Comparison of ENCODE assay signal across 30 cellular contexts in genomic region chr11:32196137-32196536, GRCh38.
DNase-seq lines count a peak whose midpoint lies in the region; ATAC-seq, FAIRE-seq and TF ChIP-seq lines count a peak whose summit lies in the region.
"Had no signal": no experiment of that assay in that cellular context is flagged by ENCODE, and none has a peak within 500 bp of the region (broad histone marks: within the 10 kb centered on the region; RNA-seq: fewer than 3 reads in every experiment).

No MANE protein-coding gene starts in this region.

- H3K4ac ChIP-seq in mesendoderm (ENCODE audit: low read depth, low read length): no peak overlapping the region

- no peak overlapping the region for H3K23ac ChIP-seq in mesendoderm (ENCODE audit: low read length)

- no peak overlapping the region for H2AK5ac ChIP-seq in mesendoderm (ENCODE audit: low read length)

- no peak for TF ChIP-seq POLR2A in HepG2 (IDR thresholded peaks at IDR 0.05; ENCODE audit: insufficient read depth in 1 of 2, low read depth in 2 of 2, low read length in 2 of 2)
- TF ChIP-seq POLR2A in right lobe of liver (IDR thresholded peaks at IDR 0.05): no peak
- TF ChIP-seq POLR2A in A549 (IDR thresholded peaks at IDR 0.05; ENCODE audit: low read length): no peak

- TF ChIP-seq RAD21 in HepG2 (CRISPR knock-in tag; IDR thresholded peaks at IDR 0.05) (no peak), A549 (conservative IDR thresholded peaks at IDR 0.05 in 1 of 2, IDR thresholded peaks at IDR 0.05 in 1 of 2) (no peak)

- H3K9me3 ChIP-seq in HepG2 (ENCODE audit: low read length) (no peaks in the 10 kb centered on the region), right lobe of liver (no peaks in the 10 kb centered on the region), A549 (no peaks in the 10 kb centered on the region)
- H3K9me3 ChIP-seq: BE2C; BLaER1; BLaER1 treated with 17β-estradiol and CSF1 and Interleukin-3, amounts not matched to agents 10 nM and 100 nM; Caco-2 had no signal

- H3K27ac ChIP-seq in HepG2 (ENCODE audit: extremely low read length, insufficient read depth, low read length) (no peak overlapping the region), right lobe of liver (no peak overlapping the region), A549 (no peak overlapping the region), mesendoderm (ENCODE audit: low read depth, low read length) (no peak overlapping the region)
- H3K27ac ChIP-seq: 22Rv1; BLaER1; BLaER1 treated with 17β-estradiol and CSF1 and Interleukin-3, amounts not matched to agents 10 nM and 100 nM; C4-2B had no signal

- H3K27me3 ChIP-seq in HepG2 (ENCODE audit: control insufficient read depth in 1 of 2, insufficient read depth in 2 of 2, low read length in 2 of 2): peaks cover 0 to 5% of the 10 kb centered on the region in 2 experiments; a peak in 3 of 5 replicates
- no peaks in the 10 kb centered on the region for H3K27me3 ChIP-seq in right lobe of liver
- H3K27me3 ChIP-seq in mesendoderm (ENCODE audit: insufficient read depth, low read length, poor library complexity): no peaks in the 10 kb centered on the region
- H3K27me3 ChIP-seq: BE2C; BLaER1; BLaER1 treated with 17β-estradiol and CSF1 and Interleukin-3, amounts not matched to agents 10 nM and 100 nM had no signal

- CTCF ChIA-PET in HepG2 (lab: Yijun Ruan, JAX; ENCODE audit: low intra/inter-chr PET ratio, low total read pairs) (no interaction called here), A549 (lab: Yijun Ruan, JAX) (no interaction called here)

- H4K8ac ChIP-seq in mesendoderm (ENCODE audit: low read depth, low read length): no peak overlapping the region

- H3K4me1 ChIP-seq in HepG2 (ENCODE audit: insufficient read depth, low read length) (no peaks in the 10 kb centered on the region), right lobe of liver (no peaks in the 10 kb centered on the region), A549 (no peaks in the 10 kb centered on the region), mesendoderm (ENCODE audit: control insufficient read depth, low read depth, low read length) (no peaks in the 10 kb centered on the region)
- H3K4me1 ChIP-seq: BE2C, Caco-2 had no signal

- no peak overlapping the region for H2BK120ac ChIP-seq in mesendoderm (ENCODE audit: low read depth, low read length)

- no peak overlapping the region for H3K4me2 ChIP-seq in HepG2 (ENCODE audit: low read depth, low read length)
- no peak overlapping the region for H3K4me2 ChIP-seq in A549
- H3K4me2 ChIP-seq in mesendoderm (ENCODE audit: low read length): no peak overlapping the region
- H3K4me2 ChIP-seq: BLaER1; BLaER1 treated with 17β-estradiol and CSF1 and Interleukin-3, amounts not matched to agents 10 nM and 100 nM had no signal

- no peak overlapping the region for H3K56ac ChIP-seq in mesendoderm (ENCODE audit: low read length)

- H4K20me1 ChIP-seq in HepG2 (ENCODE audit: insufficient read depth, low read length): no peaks in the 10 kb centered on the region; the same call in 1 of the 2 replicates
- H4K20me1 ChIP-seq: BLaER1; BLaER1 treated with 17β-estradiol and CSF1 and Interleukin-3, amounts not matched to agents 10 nM and 100 nM had no signal

- POLR2A ChIA-PET in HepG2 (lab: Yijun Ruan, JAX): no interaction called here
- POLR2A ChIA-PET in A549 (lab: Yijun Ruan, JAX): no interaction called here

- no peak overlapping the region for H2BK15ac ChIP-seq in mesendoderm (replicated peaks; ENCODE audit: low read depth)

- FAIRE-seq in HepG2 (lab: Jason Lieb, UNC) (no peak), A549 (lab: Jason Lieb, UNC) (no peak)
- FAIRE-seq: A204.1, D721Med had no signal

- no peak overlapping the region for H3K4me3 ChIP-seq in HepG2 (replicated peaks in 1 of 3; ENCODE audit: insufficient read depth in 1 of 3, low read depth in 2 of 3, low read length in 3 of 3)
- H3K4me3 ChIP-seq in right lobe of liver: no peak overlapping the region
- no peak overlapping the region for H3K4me3 ChIP-seq in A549
- no peak overlapping the region for H3K4me3 ChIP-seq in mesendoderm (ENCODE audit: low read length)
- H3K4me3 ChIP-seq: BLaER1; BLaER1 treated with 17β-estradiol and CSF1 and Interleukin-3, amounts not matched to agents 10 nM and 100 nM had no signal

- no peaks in the 10 kb centered on the region for H3K79me1 ChIP-seq in mesendoderm (ENCODE audit: low read length)

- H4K5ac ChIP-seq in mesendoderm (ENCODE audit: low read length): no peak overlapping the region

- no peaks in the 10 kb centered on the region for H3K79me2 ChIP-seq in HepG2 (ENCODE audit: insufficient read depth, low read length)
- H3K79me2 ChIP-seq in mesendoderm (ENCODE audit: control insufficient read depth, insufficient read depth, low read length): no peaks in the 10 kb centered on the region

- H2AFZ ChIP-seq in HepG2 (ENCODE audit: low read length): no peak overlapping the region

- intact Hi-C loops in HepG2 (cut with micrococcal nuclease; ENCODE audit: unreplicated experiment): no loop called here
- intact Hi-C loops in right lobe of liver (cut with DNase I): no loop called here

- no peaks in the 10 kb centered on the region; a peak in 1 of 5 replicates for H3K36me3 ChIP-seq in HepG2 (replicated peaks in 1 of 2; ENCODE audit: control insufficient read depth in 1 of 2, insufficient read depth in 2 of 2, low read length in 2 of 2)
- no peaks in the 10 kb centered on the region for H3K36me3 ChIP-seq in right lobe of liver
- no peaks in the 10 kb centered on the region for H3K36me3 ChIP-seq in mesendoderm (ENCODE audit: control insufficient read depth, insufficient read depth, low read length)
- H3K36me3 ChIP-seq: BE2C; BLaER1; BLaER1 treated with 17β-estradiol and CSF1 and Interleukin-3, amounts not matched to agents 10 nM and 100 nM had no signal

- no peak for ATAC-seq in HepG2
- ATAC-seq in right lobe of liver: no peak
- no peak for ATAC-seq in A549
- ATAC-seq: CD8-positive, alpha-beta T cell had no signal

- H2BK5ac ChIP-seq in mesendoderm (ENCODE audit: low read length): no peak overlapping the region

- H3K9ac ChIP-seq in HepG2 (ENCODE audit: insufficient read depth, low read depth, low read length) (no peak overlapping the region), mesendoderm (ENCODE audit: low read length) (no peak overlapping the region)
- H3K9ac ChIP-seq: BLaER1; BLaER1 treated with 17β-estradiol and CSF1 and Interleukin-3, amounts not matched to agents 10 nM and 100 nM had no signal

- no peak for TF ChIP-seq EP300 in HepG2 (IDR thresholded peaks at IDR 0.05; ENCODE audit: low read depth in 2 of 2, low read length in 2 of 2)
- TF ChIP-seq EP300 in HepG2 (CRISPR knock-in tag; IDR thresholded peaks at IDR 0.05; ENCODE audit: borderline replicate concordance): no peak
- no peak for TF ChIP-seq EP300 in A549 (IDR thresholded peaks at IDR 0.05)

- WGBS in HepG2 (ENCODE audit: low lambda C conversion rate): 0% methylated on average over 1 of the region's 1 CpG
- WGBS in right lobe of liver (ENCODE audit: insufficient coverage, low coverage, low lambda C conversion rate, missing lambda C conversion rate): 25% methylated on average over 1 of the region's 1 CpG
- WGBS in A549 (ENCODE audit: missing lambda C conversion rate): 4% methylated on average over 1 of the region's 1 CpG
- WGBS in mesendoderm (ENCODE audit: extremely low coverage, insufficient coverage, low lambda C conversion rate): no CpG with 5 or more reads among the region's 1 CpG

- H3K18ac ChIP-seq in mesendoderm (ENCODE audit: low read length): no peak overlapping the region

- DNase-seq in HepG2 (ENCODE audit: low spot score) (no peak), right lobe of liver (no peak), A549 (ENCODE audit: low read depth in 1 of 2, low spot score in 1 of 2) (no peak), mesendoderm (no peak)
- DNase-seq: 8988T; ACHN; AML-193; BE2C; C1 segment of cervical spinal cord; Caco-2; Calu3; CD4-positive, alpha-beta memory T cell; CD4-positive, alpha-beta T cell; CD4-positive, CD25-positive, alpha-beta regulatory T cell; CD8-positive, alpha-beta memory T cell; CD8-positive, alpha-beta T cell; COR-L47; DMS 273 treated with DMSO at 0.1 percent for 48 hours; DMS153; DMS53; DMS79; DMS79 treated with DMSO at 0.1 percent for 48 hours; DND-41; EL had no signal

- TF ChIP-seq CTCF in HepG2 (CRISPR knock-in tag; IDR thresholded peaks at IDR 0.05) (no peak), right lobe of liver (IDR thresholded peaks at IDR 0.05) (no peak), A549 (IDR thresholded peaks at IDR 0.05) (no peak)

- in situ Hi-C loops in HepG2 (cut with HindIII; ENCODE audit: extremely low pct_ligation_motif_present, low pct_unique_long_range_greater_than_20kb): no loop called here

- BruUV-seq in HepG2 (replicated peaks; lab: Mats Ljungman, UMichigan): no TSS peak

TF ChIP-seq in HepG2, 621 proteins besides CTCF, POLR2A, EP300 and RAD21:
- TF ChIP-seq CEBPB (IDR thresholded peaks at IDR 0.05; ENCODE audit: borderline replicate concordance, low read depth, low read length): peak; percentile 14; the same call in 1 of the 2 replicates
- TF ChIP-seq CAMTA2 (CRISPR knock-in tag; IDR thresholded peaks at IDR 0.05; ENCODE audit: borderline replicate concordance): no peak

TF ChIP-seq in A549, 52 proteins besides CTCF, POLR2A, EP300 and RAD21:
- TF ChIP-seq HDAC2 (IDR thresholded peaks at IDR 0.05) (no peak), CEBPB (IDR thresholded peaks at IDR 0.05) (peak; percentile 56 to 62; a peak in 2 of 4 replicates), HMGXB4 (CRISPR knock-in tag; IDR thresholded peaks at IDR 0.05; ENCODE audit: borderline replicate concordance) (no peak), GATA3 (IDR thresholded peaks at IDR 0.05; ENCODE audit: borderline replicate concordance) (no peak)

Comparison
In these comparisons a context has a peak if more than half of its experiments do, and no peak if none do; other contexts are left out.
1. Of the 38 proteins assayed by ChIP-seq in both HepG2 and A549: peak only in HepG2: none; only in A549: none; in both: CEBPB; in neither: 37.